8 cellular contexts compared by ENCODE assay signal in genomic region chr13:73767747-73768315, GRCh38.
DNase-seq lines count a peak whose midpoint lies in the region; ATAC-seq and TF ChIP-seq lines count a peak whose summit lies in the region.

No MANE protein-coding gene starts in this region.

- no peak overlapping the region for H2BK5ac ChIP-seq in mesenchymal stem cell (ENCODE audit: low read depth, low read length, poor library complexity, severe bottlenecking)

- peak; percentile 50 for DNase-seq in NCI-H82 (lab: John Stamatoyannopoulos, UW)
- DNase-seq in NCI-H82 treated with DMSO at 0.1 percent for 48 hours (lab: John Stamatoyannopoulos, UW; ENCODE audit: unreplicated experiment) = no peak
- DNase-seq in NB4 (ENCODE audit: low read depth) = peak; percentile 7
- DNase-seq in mesenchymal stem cell = no peak
- DNase-seq in UCSD-AML1 (lab: John Stamatoyannopoulos, UW; ENCODE audit: unreplicated experiment) = no peak

- peak overlapping the region; percentile 3 for H4K8ac ChIP-seq in mesenchymal stem cell (ENCODE audit: low read length)

- H2BK120ac ChIP-seq in mesenchymal stem cell (ENCODE audit: low read depth, low read length) = no peak overlapping the region

- no peak for TF ChIP-seq POLR2A in NB4 (IDR thresholded peaks at IDR 0.05; ENCODE audit: extremely low read depth, insufficient read length)

- no peak overlapping the region for H3K14ac ChIP-seq in mesenchymal stem cell (ENCODE audit: low read length in 2 of 2)

- H3K9ac ChIP-seq in mesenchymal stem cell (ENCODE audit: low read length) = no peak overlapping the region

- no peaks in the 10 kb centered on the region for H3K27me3 ChIP-seq in mesenchymal stem cell (ENCODE audit: control insufficient read depth in 1 of 2, insufficient read depth in 1 of 2, low read length in 2 of 2)

- H3K23ac ChIP-seq in mesenchymal stem cell (ENCODE audit: low read length in 2 of 2) = no peak overlapping the region

- peak; percentile 55 for TF ChIP-seq CTCF in NB4 (IDR thresholded peaks at IDR 0.05; ENCODE audit: low read depth, low read length)

- H3K79me1 ChIP-seq in mesenchymal stem cell (replicated peaks; ENCODE audit: low read length, poor library complexity, severe bottlenecking) = peaks cover 11% of the 10 kb centered on the region

- no peak overlapping the region for H2AK5ac ChIP-seq in mesenchymal stem cell (ENCODE audit: low read length, severe bottlenecking)

- H3K4me3 ChIP-seq in NB4 (ENCODE audit: low read depth, low read length) (no peak overlapping the region), mesenchymal stem cell (ENCODE audit: insufficient read depth in 1 of 2, low read depth in 1 of 2, low read length in 2 of 2) (no peak overlapping the region)

- 93% methylated on average over 4 of the region's 4 CpGs for WGBS in mesenchymal stem cell

- H3K4ac ChIP-seq in mesenchymal stem cell (ENCODE audit: low read depth in 1 of 2, low read length in 2 of 2) = no peak overlapping the region

- H2BK15ac ChIP-seq in mesenchymal stem cell (ENCODE audit: low read depth, poor library complexity, severe bottlenecking) = no peak overlapping the region

- H3K27ac ChIP-seq in angular gyrus (ENCODE audit: low read depth, low read length) (peak overlapping the region; percentile 57), mesenchymal stem cell (ENCODE audit: low read length, poor library complexity, severe bottlenecking) (no peak overlapping the region)

- H3K4me2 ChIP-seq in mesenchymal stem cell (ENCODE audit: low read length, poor library complexity, severe bottlenecking) = no peak overlapping the region

- no peak for ATAC-seq in HG03571 (IDR thresholded peaks at IDR 0.05; ENCODE audit: unreplicated experiment)
- no peak for ATAC-seq in HG03520 (IDR thresholded peaks at IDR 0.05; ENCODE audit: unreplicated experiment)

- no peak overlapping the region for H2AFZ ChIP-seq in mesenchymal stem cell (ENCODE audit: low read depth, low read length)

- no peaks in the 10 kb centered on the region for H3K9me3 ChIP-seq in mesenchymal stem cell (ENCODE audit: control insufficient read depth, low read length)

- H3K4me1 ChIP-seq in mesenchymal stem cell (ENCODE audit: control insufficient read depth, insufficient read depth, low read depth, low read length) = peaks cover 3% of the 10 kb centered on the region

- H3K36me3 ChIP-seq in mesenchymal stem cell (ENCODE audit: control insufficient read depth in 1 of 2, insufficient read depth in 2 of 2, low read depth in 1 of 2, low read length in 2 of 2) = peaks cover 0 to 19% of the 10 kb centered on the region in 2 experiments

- H3K18ac ChIP-seq in mesenchymal stem cell (ENCODE audit: low read depth in 1 of 2, low read length in 2 of 2) = peak overlapping the region in 1 of 2 experiments; percentile 16

- peak overlapping the region; percentile 24 to 29 for H2BK12ac ChIP-seq in mesenchymal stem cell (ENCODE audit: low read length in 2 of 2)

- H4K91ac ChIP-seq in mesenchymal stem cell (ENCODE audit: low read length) = no peak overlapping the region

Comparison
In these comparisons a context has a peak if more than half of its experiments do, and no peak if none do; other contexts are left out.
1. DNase-seq: peak in NCI-H82 (single experiment) and NB4 (single experiment); none in NCI-H82 treated with DMSO at 0.1 percent for 48 hours (single experiment), mesenchymal stem cell (single experiment) and UCSD-AML1 (single experiment).